ENCODE assay signal across 1 cellular context in genomic region chr2:110211938-110212858, GRCh38.
TF ChIP-seq lines count a peak whose summit lies in the region.

TSS of gene MTLN (minus strand) at chr2:110212547. CDS start at chr2:110212525, 22 bp downstream.

TF ChIP-seq in K562, 482 proteins besides CTCF, POLR2A, EP300 and RAD21 (continued from another document and continues in another):
- TF ChIP-seq ZNF583 (CRISPR knock-in tag; IDR thresholded peaks at IDR 0.05) (0 out of 2 replicates have a peak, but pooled peaks have one; percentile 50), SNAPC5 (CRISPR knock-in tag; IDR thresholded peaks at IDR 0.05) (no peak), MBD2 (IDR thresholded peaks at IDR 0.05; ENCODE audit: borderline replicate concordance, low read depth) (no peak), ZNF217 (CRISPR knock-in tag; IDR thresholded peaks at IDR 0.05) (no peak), HEY1 (CRISPR knock-in tag; IDR thresholded peaks at IDR 0.05; ENCODE audit: borderline replicate concordance) (no peak), ZNF592 (IDR thresholded peaks at IDR 0.05) (0 out of 2 replicates have a peak, but pooled peaks have one; percentile 36), SOX6 (IDR thresholded peaks at IDR 0.05) (no peak), BACH1 (tag; IDR thresholded peaks at IDR 0.05) (no peak), PRDM10 (IDR thresholded peaks at IDR 0.05; ENCODE audit: partially characterized antibody) (peak; percentile 9), RBM34 (IDR thresholded peaks at IDR 0.05; ENCODE audit: borderline replicate concordance, insufficient read depth, low read length) (no peak), ZNF511 (CRISPR knock-in tag; IDR thresholded peaks at IDR 0.05) (no peak; the same call in 1 of the 2 replicates), VEZF1 (CRISPR knock-in tag; IDR thresholded peaks at IDR 0.05) (peak; percentile 71), ZNF445 (CRISPR knock-in tag; IDR thresholded peaks at IDR 0.05; ENCODE audit: low read depth) (no peak), MECOM (CRISPR knock-in tag; IDR thresholded peaks at IDR 0.05) (no peak), HDAC8 (tag; IDR thresholded peaks at IDR 0.05) (0 out of 2 replicates have a peak, but pooled peaks have one; percentile 44), ZNF140 (CRISPR knock-in tag; IDR thresholded peaks at IDR 0.05) (no peak), ETV1 (tag; conservative IDR thresholded peaks at IDR 0.05; ENCODE audit: low read depth) (no peak), ZNF764 (CRISPR knock-in tag; IDR thresholded peaks at IDR 0.05; ENCODE audit: low read depth) (no peak), NFE2L1 (tag; IDR thresholded peaks at IDR 0.05; ENCODE audit: borderline replicate concordance, low read depth) (no peak), PYGO2 (tag; IDR thresholded peaks at IDR 0.05) (no peak), LARP7 (IDR thresholded peaks at IDR 0.05) (no peak), ATF7 (IDR thresholded peaks at IDR 0.05) (peak; percentile 59; the same call in 1 of the 2 replicates), ZC3H4 (CRISPR knock-in tag; IDR thresholded peaks at IDR 0.05; ENCODE audit: borderline replicate concordance) (no peak), TAF9B (IDR thresholded peaks at IDR 0.05; ENCODE audit: partially characterized antibody) (peak; percentile 84), ZFP91 (CRISPR knock-in tag; IDR thresholded peaks at IDR 0.05) (no peak), NCOA4 (IDR thresholded peaks at IDR 0.05; ENCODE audit: partially characterized antibody) (no peak), SP2 (IDR thresholded peaks at IDR 0.05; ENCODE audit: extremely low read depth, low read depth, low read length, poor library complexity, severe bottlenecking) (no peak), JUND (IDR thresholded peaks at IDR 0.05; ENCODE audit: borderline replicate concordance, low read depth, low read length) (no peak), JUND (tag; IDR thresholded peaks at IDR 0.05; ENCODE audit: borderline replicate concordance, low read depth, low read length) (peak; percentile 33; the same call in 1 of the 3 replicates), ZNF184 (CRISPR knock-in tag; IDR thresholded peaks at IDR 0.05) (no peak), PTTG1 (tag; IDR thresholded peaks at IDR 0.05; ENCODE audit: low read depth) (no peak), BCOR (IDR thresholded peaks at IDR 0.05) (0 out of 2 replicates have a peak, but pooled peaks have one; percentile 32), MAFF (IDR thresholded peaks at IDR 0.05; ENCODE audit: low read length) (no peak), CSDE1 (IDR thresholded peaks at IDR 0.05) (no peak; a peak in 1 of 4 replicates), TRIM24 (IDR thresholded peaks at IDR 0.05) (0 out of 4 replicates have a peak, but pooled peaks of 1 of the 2 experiments have one; percentile 49), PPARD (CRISPR knock-in tag; IDR thresholded peaks at IDR 0.05) (no peak), SRSF9 (IDR thresholded peaks at IDR 0.05; ENCODE audit: borderline replicate concordance, low read depth, low read length) (no peak), KLF6 (CRISPR knock-in tag; IDR thresholded peaks at IDR 0.05; ENCODE audit: borderline replicate concordance) (peak; percentile 37; the same call in 1 of the 2 replicates), ARID1B (IDR thresholded peaks at IDR 0.05) (no peak), PRPF4 (IDR thresholded peaks at IDR 0.05; ENCODE audit: insufficient read depth, low read depth, low read length, poor library complexity, severe bottlenecking) (no peak), PTBP1 (IDR thresholded peaks at IDR 0.05; ENCODE audit: low read depth, low read length) (no peak), ZNF324 (CRISPR knock-in tag; IDR thresholded peaks at IDR 0.05) (no peak), TAL1 (IDR thresholded peaks at IDR 0.05) (no peak), RUNX1 (IDR thresholded peaks at IDR 0.05; ENCODE audit: low read depth) (peak; percentile 7; the same call in 1 of the 2 replicates), E2F1 (CRISPR knock-in tag; IDR thresholded peaks at IDR 0.05) (no peak), SNRNP70 (optimal IDR thresholded peaks at IDR 0.05; ENCODE audit: low read depth, low read length) (no peak), E2F6 (IDR thresholded peaks at IDR 0.05; ENCODE audit: borderline replicate concordance in 1 of 2, extremely low read depth in 1 of 2, insufficient read depth in 1 of 2, insufficient read length in 1 of 2, low read depth in 1 of 2, low read length in 1 of 2, poor library complexity in 1 of 2, severe bottlenecking in 1 of 2) (peak; percentile 86 to 95), NEUROD1 (IDR thresholded peaks at IDR 0.05; ENCODE audit: borderline replicate concordance, low read depth, low read length, partially characterized antibody) (peak; percentile 69), EGR1 (conservative IDR thresholded peaks at IDR 0.05) (peak; percentile 52), CBFA2T2 (conservative IDR thresholded peaks at IDR 0.05) (no peak), HMBOX1 (IDR thresholded peaks at IDR 0.05) (no peak), MTA2 (IDR thresholded peaks at IDR 0.05; ENCODE audit: low read depth) (no peak), PRMT5 (CRISPR knock-in tag; IDR thresholded peaks at IDR 0.05) (no peak), ASH1L (IDR thresholded peaks at IDR 0.05; ENCODE audit: borderline replicate concordance, low read depth, partially characterized antibody) (no peak), ZNF121 (CRISPR knock-in tag; conservative IDR thresholded peaks at IDR 0.05) (no peak), ELK1 (CRISPR knock-in tag; IDR thresholded peaks at IDR 0.05) (no peak), TAF7 (tag; IDR thresholded peaks at IDR 0.05) (peak; percentile 84), MCM2 (IDR thresholded peaks at IDR 0.05; ENCODE audit: low read depth) (no peak), JUNB (CRISPR knock-in tag; conservative IDR thresholded peaks at IDR 0.05) (no peak), TSC22D4 (tag; IDR thresholded peaks at IDR 0.05) (no peak)
